Comparison of ENCODE assay signal across 8 cellular contexts in the genomic region with DNA sequence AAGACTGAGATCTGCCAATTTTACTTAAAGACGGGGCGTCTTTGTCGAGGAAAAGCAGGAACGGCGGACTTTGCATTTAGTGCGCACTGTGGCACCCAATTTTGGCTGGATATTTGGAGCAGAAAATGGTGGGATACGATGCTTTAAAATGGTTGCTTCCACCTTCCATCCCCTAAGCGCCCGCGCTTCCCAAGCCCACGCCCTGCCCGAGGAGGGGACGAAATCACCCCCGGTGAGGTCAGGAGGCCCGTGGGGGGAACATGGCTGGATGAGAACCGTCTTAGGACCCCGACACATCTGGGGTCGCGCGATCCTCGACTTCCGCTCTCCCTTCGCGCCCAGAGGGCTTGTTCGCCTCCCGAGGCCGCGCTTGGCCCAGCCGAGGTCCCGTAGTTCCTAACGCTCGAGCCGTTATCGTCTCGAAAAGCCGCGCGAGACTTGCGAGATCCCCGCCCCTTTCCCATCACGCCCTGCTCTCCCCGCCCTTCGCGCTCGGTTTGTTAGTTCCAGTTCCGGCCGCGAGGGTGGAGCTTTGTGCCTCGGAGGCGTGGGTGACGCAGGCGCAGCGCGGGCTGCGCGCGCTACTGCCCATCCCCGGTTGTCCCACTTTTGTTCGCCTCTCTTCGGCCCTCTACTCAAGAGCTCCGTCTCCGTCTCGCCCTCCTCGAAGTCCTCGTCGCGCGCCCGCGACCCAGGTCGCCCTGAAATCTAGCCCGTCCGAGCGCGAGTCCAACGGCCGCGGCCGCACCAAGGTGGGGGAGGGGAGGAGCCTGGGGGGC. TPM values are rescaled to one million over a fixed set of nuclear protein-coding genes. Genes with fewer than 3 reads are reported as not detected.
DNase-seq lines count a peak whose midpoint lies in the region; ATAC-seq, FAIRE-seq and TF ChIP-seq lines count a peak whose summit lies in the region.

A gene with protein sequence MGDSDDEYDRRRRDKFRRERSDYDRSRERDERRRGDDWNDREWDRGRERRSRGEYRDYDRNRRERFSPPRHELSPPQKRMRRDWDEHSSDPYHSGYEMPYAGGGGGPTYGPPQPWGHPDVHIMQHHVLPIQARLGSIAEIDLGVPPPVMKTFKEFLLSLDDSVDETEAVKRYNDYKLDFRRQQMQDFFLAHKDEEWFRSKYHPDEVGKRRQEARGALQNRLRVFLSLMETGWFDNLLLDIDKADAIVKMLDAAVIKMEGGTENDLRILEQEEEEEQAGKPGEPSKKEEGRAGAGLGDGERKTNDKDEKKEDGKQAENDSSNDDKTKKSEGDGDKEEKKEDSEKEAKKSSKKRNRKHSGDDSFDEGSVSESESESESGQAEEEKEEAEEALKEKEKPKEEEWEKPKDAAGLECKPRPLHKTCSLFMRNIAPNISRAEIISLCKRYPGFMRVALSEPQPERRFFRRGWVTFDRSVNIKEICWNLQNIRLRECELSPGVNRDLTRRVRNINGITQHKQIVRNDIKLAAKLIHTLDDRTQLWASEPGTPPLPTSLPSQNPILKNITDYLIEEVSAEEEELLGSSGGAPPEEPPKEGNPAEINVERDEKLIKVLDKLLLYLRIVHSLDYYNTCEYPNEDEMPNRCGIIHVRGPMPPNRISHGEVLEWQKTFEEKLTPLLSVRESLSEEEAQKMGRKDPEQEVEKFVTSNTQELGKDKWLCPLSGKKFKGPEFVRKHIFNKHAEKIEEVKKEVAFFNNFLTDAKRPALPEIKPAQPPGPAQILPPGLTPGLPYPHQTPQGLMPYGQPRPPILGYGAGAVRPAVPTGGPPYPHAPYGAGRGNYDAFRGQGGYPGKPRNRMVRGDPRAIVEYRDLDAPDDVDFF (plus strand): TSS at position 527 of the 779 bp plus-strand sequence. CDS start 488 bp downstream, outside the sequence.

- peaks cover 29% of the 10 kb centered on the region for H3K4me1 ChIP-seq in keratinocyte (ENCODE audit: control insufficient read depth, extremely low read depth, insufficient read depth, low read length)

- H3K27ac ChIP-seq in keratinocyte (ENCODE audit: control insufficient read depth, insufficient read depth, low read length) = peak within 1 kb of the TSS; percentile 92

- peak within 1 kb of the TSS; percentile 93 for H3K9ac ChIP-seq in keratinocyte (ENCODE audit: control insufficient read depth, extremely low read depth, insufficient read depth, low read length)

- TF ChIP-seq CTCF in keratinocyte (optimal IDR thresholded peaks at IDR 0.05 in 1 of 3, IDR thresholded peaks at IDR 0.05 in 1 of 3, conservative IDR thresholded peaks at IDR 0.05 in 1 of 3; ENCODE audit: extremely low read depth in 1 of 3, insufficient read depth in 2 of 3, low read length in 3 of 3) = peak in 1 of 3 experiments; percentile 41

- H2AFZ ChIP-seq in keratinocyte (ENCODE audit: control insufficient read depth, low read length) = peak within 1 kb of the TSS; percentile 87

- peaks cover 27 to 46% of the 10 kb centered on the region in 2 experiments for H3K36me3 ChIP-seq in keratinocyte (ENCODE audit: control insufficient read depth in 2 of 2, extremely low read depth in 1 of 2, insufficient read depth in 2 of 2, low read length in 2 of 2)

- ATAC-seq in GM19035 (IDR thresholded peaks at IDR 0.05; ENCODE audit: unreplicated experiment) (peak; percentile 90), HG03354 (IDR thresholded peaks at IDR 0.05; ENCODE audit: poor library complexity, severe bottlenecking, unreplicated experiment) (peak; percentile 92)

- peak within 1 kb of the TSS; percentile 95 to 99 (median 96) for H3K4me3 ChIP-seq in keratinocyte (ENCODE audit: control insufficient read depth in 2 of 3, extremely low read depth in 1 of 3, insufficient read depth in 2 of 3, low read depth in 1 of 3, low read length in 3 of 3)

- H3K9me3 ChIP-seq in keratinocyte (ENCODE audit: control insufficient read depth, low read depth, low read length) = no peaks in the 10 kb centered on the region

- peak; percentile 82 for FAIRE-seq in keratinocyte (lab: Jason Lieb, UNC)

- dilution Hi-C loops in keratinocyte (cut with MboI; ENCODE audit: extremely low pct_ligation_motif_present, low sequenced_read_pairs) = no loop called here

- peak; percentile 98 for DNase-seq in AG20443 (ENCODE audit: low spot score)
- DNase-seq in NCI-H460 (ENCODE audit: extremely low read depth, low read depth) = peak; percentile 98
- peak; percentile 99 for DNase-seq in activated CD4-positive, CD25-positive, alpha-beta regulatory T cell treated with anti-CD3 and anti-CD28 coated beads, Interleukin-2, amount 50 U/mL, for 72 hours
- DNase-seq in cerebellar nuclear complex (lab: John Stamatoyannopoulos, UW) = peak; percentile 82 to 92
- DNase-seq in keratinocyte (ENCODE audit: low read depth, low spot score) = no peak
- peak; percentile 95 for DNase-seq in stimulated activated CD4-positive, alpha-beta T cell treated with anti-CD3 and anti-CD28 coated beads, Interleukin-15, amount 100 ng/mL, for 1 hour (ENCODE audit: low read depth in 1 of 2, low spot score in 1 of 2)

- H4K20me1 ChIP-seq in keratinocyte (ENCODE audit: control insufficient read depth, extremely low read depth, insufficient read depth, low read length) = peaks cover 9% of the 10 kb centered on the region

- peak within 1 kb of the TSS; percentile 98 for H3K4me2 ChIP-seq in keratinocyte (ENCODE audit: control insufficient read depth, extremely low read depth, insufficient read depth, low read depth, low read length)

- no peaks in the 10 kb centered on the region for H3K9me1 ChIP-seq in keratinocyte (ENCODE audit: control insufficient read depth, extremely low read depth, insufficient read depth, low read length)

- peaks cover 87% of the 10 kb centered on the region for H3K79me2 ChIP-seq in keratinocyte (ENCODE audit: control insufficient read depth, insufficient read depth, low read length)

- no peaks in the 10 kb centered on the region for H3K27me3 ChIP-seq in keratinocyte (ENCODE audit: control insufficient read depth, extremely low read depth, insufficient read depth, low read length)

RNA-seq across cellular contexts. Expression of the gene that starts here (rescaled TPM):
- 43.4 and 44.0 TPM in 2 replicates for total RNA-seq in NCI-H460 (2014; rRNA removed; shearing (Covaris generic))
- 215 and 246 TPM in 2 replicates for polyA plus RNA-seq in NCI-H460 (2014; cell fraction: nucleus; rRNA removed)
- polyA plus RNA-seq in keratinocyte = 23.1 to 54.5 TPM (median 42.2 TPM) in 3 replicates
- polyA plus RNA-seq in keratinocyte (2011; ENCODE audit: low read depth) = 67.3 TPM
- polyA plus RNA-seq in keratinocyte (2011; cell fraction: cytosol; rRNA removed) = 17.4 and 30.9 TPM in 2 replicates
- 108 and 127 TPM in 2 replicates for polyA plus RNA-seq in keratinocyte (2011; cell fraction: nucleus; rRNA removed)
- polyA plus RNA-seq in keratinocyte (2012; ENCODE audit: low replicate concordance) = 43.4 and 83.7 TPM in 2 replicates
- polyA minus RNA-seq in keratinocyte = 13.9 to 112 TPM (median 41.6 TPM) in 3 replicates
- polyA minus RNA-seq in keratinocyte (2011; cell fraction: cytosol; rRNA and poly(A)+ RNA removed) = 65.6 TPM
- polyA minus RNA-seq in keratinocyte (2011; cell fraction: nucleus; rRNA and poly(A)+ RNA removed) = 35.8 and 36.7 TPM in 2 replicates
